27 cellular contexts compared by ENCODE assay signal in the genomic region with DNA sequence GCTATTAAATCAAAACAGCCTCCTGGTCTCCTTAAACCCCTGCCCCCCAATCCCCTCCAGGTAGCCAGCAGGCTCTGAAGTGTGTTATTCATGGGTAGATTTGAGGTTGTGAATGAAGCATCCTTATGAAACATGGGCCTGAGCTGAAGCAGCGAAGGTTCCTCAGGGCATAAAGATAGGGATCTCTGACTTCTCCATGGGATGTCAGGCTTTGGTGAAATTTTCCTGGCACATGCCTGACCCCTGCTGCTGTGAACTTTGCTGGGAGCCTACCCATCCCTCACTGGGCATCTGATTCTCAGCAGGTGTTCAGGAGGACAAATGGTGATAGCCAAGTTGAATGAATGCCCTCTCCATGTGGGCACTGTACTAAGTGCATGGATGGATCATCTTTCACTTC.
"Had no signal": no experiment of that assay in that cellular context is flagged by ENCODE, and none has a peak within 500 bp of the region (broad histone marks: within the 10 kb centered on the region; RNA-seq: fewer than 3 reads in every experiment).

No MANE protein-coding gene starts in this region.

- H3K27me3 ChIP-seq: SJSA1 had no signal

- H3K27ac ChIP-seq: PC-9, SJSA1, SK-N-MC had no signal

- H3K36me3 ChIP-seq: MG63, SJSA1 had no signal

- H3K4me1 ChIP-seq: SJSA1 had no signal

- H3K4me3 ChIP-seq: MG63, PC-9, SJSA1, SK-N-MC had no signal

- H3K9me3 ChIP-seq: MG63, SJSA1 had no signal

- ATAC-seq: HepG2 had no signal

- FAIRE-seq: HepG2, RCC 7860 had no signal

- DNase-seq: IMR-90; Karpas-422; KG1; MG63; NCI-H1092; NCI-H1105 treated with DMSO at 0.1 percent for 48 hours; NCI-H1417 treated with DMSO at 0.1 percent for 48 hours; NCI-H1694; NCI-H187 treated with DMSO at 0.1 percent for 48 hours; NCI-H2029 treated with DMSO at 0.1 percent for 48 hours; NCI-H2171 treated with DMSO at 0.1 percent for 48 hours; NCI-H345; NCI-H446 treated with DMSO at 0.1 percent for 48 hours; NCI-H510A treated with DMSO at 0.1 percent for 48 hours; NCI-H526; NCI-H748 treated with DMSO at 0.1 percent for 48 hours; NK-92 treated with Interleukin-12 subunit alpha and Interleukin-12 subunit beta, amount 100 ng/mL, for 24 hours; OCI-M1; PC-9; Right ventricle myocardium superior; RPMI8226; SIG-M5; T-helper 1 cell had no signal
